In genomic region chr7:141551080-141551772, GRCh38 we compare ENCODE assay signal across 8 cellular contexts. TPM values are rescaled to one million over a fixed set of nuclear protein-coding genes. Genes with fewer than 3 reads are reported as not detected.
DNase-seq lines count a peak whose midpoint lies in the region; ATAC-seq and TF ChIP-seq lines count a peak whose summit lies in the region.

TSS of gene AGK (plus strand) at chr7:141551410. CDS start at chr7:141555467, 4,057 bp downstream.

- TF ChIP-seq CTCF in SK-N-SH (IDR thresholded peaks at IDR 0.05) = no peak
- TF ChIP-seq CTCF in omental fat pad (IDR thresholded peaks at IDR 0.05) = no peak

- H3F3A ChIP-seq in SK-N-SH (replicated peaks; ENCODE audit: insufficient read depth) = no peaks in the 10 kb centered on the region

- H3K4me1 Mint-ChIP-seq in activated naive CD4-positive, alpha-beta T cell treated with anti-CD3 and anti-CD28 coated beads, Interleukin-2, amount 10 ng/mL, durations not matched to agents 7 days and 5 days = peaks cover 38% of the 10 kb centered on the region

- H3K36me3 ChIP-seq in HAP-1 (replicated peaks) (peaks cover 4% of the 10 kb centered on the region; the same call in 1 of the 2 replicates), MG63 (no peaks in the 10 kb centered on the region), SK-N-SH (replicated peaks in 1 of 2; ENCODE audit: control insufficient read depth in 1 of 2, insufficient read depth in 2 of 2, low read length in 1 of 2) (peaks cover 7% of the 10 kb centered on the region in 2 experiments)

- H3K9me3 ChIP-seq in HAP-1 (no peaks in the 10 kb centered on the region), MG63 (no peaks in the 10 kb centered on the region), SK-N-SH (no peaks in the 10 kb centered on the region)

- peak within 1 kb of the TSS; percentile 85 for H3K4me3 Mint-ChIP-seq in activated naive CD4-positive, alpha-beta T cell treated with anti-CD3 and anti-CD28 coated beads, Interleukin-2, amount 10 ng/mL, durations not matched to agents 7 days and 5 days

- no peaks in the 10 kb centered on the region for H4K20me1 ChIP-seq in SK-N-SH (ENCODE audit: insufficient read depth)

- POLR2A ChIA-PET in SK-N-SH (lab: Yijun Ruan, JAX) = interaction anchor here (0.7 to 2.6 kb wide), 11 partner anchors 10 to 904 kb away, joined by 3 to 15 read pairs (median 5); partner anchors contain the start of genes MRPS33 and SSBP1

- TF ChIP-seq EP300 in SK-N-SH (IDR thresholded peaks at IDR 0.05; ENCODE audit: borderline replicate concordance in 1 of 2, low read depth in 1 of 2, low read length in 1 of 2) = peak in 1 of 2 experiments; percentile 42; a peak in 1 of 4 replicates

- peak; percentile 86 for ATAC-seq in omental fat pad (ENCODE audit: low FRiP score)

- no peaks in the 10 kb centered on the region for H3K9me3 Mint-ChIP-seq in activated naive CD4-positive, alpha-beta T cell treated with anti-CD3 and anti-CD28 coated beads, Interleukin-2, amount 10 ng/mL, durations not matched to agents 7 days and 5 days

- peak within 1 kb of the TSS; percentile 83 for H3K4me2 ChIP-seq in SK-N-SH

- H3K9ac ChIP-seq in SK-N-SH = peak within 1 kb of the TSS; percentile 86

- H3K27ac ChIP-seq in SK-N-SH (ENCODE audit: low read depth in 2 of 2, low read length in 1 of 2) (peak within 1 kb of the TSS; percentile 25 to 84; a peak in 3 of 4 replicates), temporal lobe (ENCODE audit: low read depth, low read length) (peak within 1 kb of the TSS; percentile 57)

- peaks cover 28% of the 10 kb centered on the region for H3K79me2 ChIP-seq in SK-N-SH (ENCODE audit: insufficient read depth)

- no peaks in the 10 kb centered on the region for H3K27me3 ChIP-seq in HAP-1 (ENCODE audit: low read depth)
- no peaks in the 10 kb centered on the region for H3K27me3 ChIP-seq in MG63
- H3K27me3 ChIP-seq in SK-N-SH (ENCODE audit: insufficient read depth) = no peaks in the 10 kb centered on the region

- H3K36me3 Mint-ChIP-seq in activated naive CD4-positive, alpha-beta T cell treated with anti-CD3 and anti-CD28 coated beads, Interleukin-2, amount 10 ng/mL, durations not matched to agents 7 days and 5 days = peaks cover 31% of the 10 kb centered on the region

- no peaks in the 10 kb centered on the region for H3K9me2 ChIP-seq in SK-N-SH

- peak within 1 kb of the TSS; percentile 86 for H3K27ac Mint-ChIP-seq in activated naive CD4-positive, alpha-beta T cell treated with anti-CD3 and anti-CD28 coated beads, Interleukin-2, amount 10 ng/mL, durations not matched to agents 7 days and 5 days

- H3K4me1 ChIP-seq in HAP-1 (peaks cover 18% of the 10 kb centered on the region), SK-N-SH (ENCODE audit: control insufficient read depth in 1 of 2, insufficient read depth in 2 of 2, low read depth in 1 of 2, low read length in 1 of 2) (peaks cover 0 to 16% of the 10 kb centered on the region in 2 experiments; a peak in 3 of 4 replicates)

- H2AFZ ChIP-seq in SK-N-SH (ENCODE audit: low read depth) = peak within 1 kb of the TSS; percentile 96

- DNase-seq in GM03348 (ENCODE audit: low spot score) = peak; percentile 93
- DNase-seq in HAP-1 (ENCODE audit: low spot score in 2 of 2) = peak; percentile 71 to 87
- DNase-seq in MG63 = peak; percentile 72
- peak; percentile 98 for DNase-seq in SK-N-SH
- peak; percentile 83 for DNase-seq in activated naive CD4-positive, alpha-beta T cell treated with anti-CD3 and anti-CD28 coated beads, Interleukin-2, amount 10 ng/mL, durations not matched to agents 7 days and 5 days
- peak; percentile 49 for DNase-seq in globus pallidus (ENCODE audit: low spot score)
- DNase-seq in omental fat pad (ENCODE audit: low spot score) = no peak

- in situ Hi-C loops in HAP-1 (cut with MboI; ENCODE audit: low sequenced_read_pairs) = no loop called here

- H3K4me3 ChIP-seq in HAP-1 (peak within 1 kb of the TSS; percentile 57), MG63 (peak within 1 kb of the TSS; percentile 65), SK-N-SH (ENCODE audit: low read depth in 2 of 2, low read length in 1 of 2) (peak within 1 kb of the TSS; percentile 76 to 84)

- CTCF ChIA-PET in SK-N-SH (lab: Yijun Ruan, JAX) = interaction anchor here (0.8 to 5.6 kb wide), 11 partner anchors 17 to 898 kb away, joined by 3 to 53 read pairs (median 6); partner anchors contain the start of gene SSBP1
- CTCF ChIA-PET in activated naive CD4-positive, alpha-beta T cell treated with anti-CD3 and anti-CD28 coated beads, Interleukin-2, amount 10 ng/mL, durations not matched to agents 7 days and 5 days (lab: Charles Lee) = interaction anchor here (1.2 to 2.2 kb wide), 3 partner anchors 18 to 99 kb away, joined by 3 to 6 read pairs (median 4); no protein-coding TSS in a partner anchor

- H3K27me3 Mint-ChIP-seq in activated naive CD4-positive, alpha-beta T cell treated with anti-CD3 and anti-CD28 coated beads, Interleukin-2, amount 10 ng/mL, durations not matched to agents 7 days and 5 days = no peaks in the 10 kb centered on the region

- no peak for TF ChIP-seq RAD21 in SK-N-SH (IDR thresholded peaks at IDR 0.05; ENCODE audit: low read length)

- 4% methylated on average over 20 of the region's 66 CpGs for WGBS in SK-N-SH (ENCODE audit: low lambda C conversion rate)

TF ChIP-seq in SK-N-SH, 30 proteins besides CTCF, POLR2A, EP300 and RAD21 (continues in another document):
- TF ChIP-seq FOXM1 (IDR thresholded peaks at IDR 0.05; ENCODE audit: low read depth) (no peak), GATA2 (CRISPR knock-in tag; IDR thresholded peaks at IDR 0.05) (no peak), TAF1 (IDR thresholded peaks at IDR 0.05; ENCODE audit: borderline replicate concordance, low read depth, low read length) (peak; percentile 99), JUND (IDR thresholded peaks at IDR 0.05) (no peak), RXRA (IDR thresholded peaks at IDR 0.05; ENCODE audit: borderline replicate concordance, low read depth) (no peak; the same call in 1 of the 2 replicates), TCF12 (IDR thresholded peaks at IDR 0.05) (peak; percentile 52; the same call in 1 of the 2 replicates), MEF2A (IDR thresholded peaks at IDR 0.05; ENCODE audit: borderline replicate concordance, low read depth) (no peak), REST (IDR thresholded peaks at IDR 0.05; ENCODE audit: low read depth, low read length) (peak; percentile 78), RCOR1 (IDR thresholded peaks at IDR 0.05; ENCODE audit: low read length) (peak; percentile 67; the same call in 1 of the 2 replicates), PBX3 (IDR thresholded peaks at IDR 0.05) (peak; percentile 41), GABPA (IDR thresholded peaks at IDR 0.05; ENCODE audit: low read depth) (peak; percentile 86), POLR2AphosphoS5 (IDR thresholded peaks at IDR 0.05; ENCODE audit: low read depth, low read length) (peak; percentile 99), EZH2phosphoT487 (IDR thresholded peaks at IDR 0.05; ENCODE audit: borderline replicate concordance, low read depth) (no peak), NFIC (IDR thresholded peaks at IDR 0.05; ENCODE audit: borderline replicate concordance) (peak; percentile 60), YY1 (IDR thresholded peaks at IDR 0.05; ENCODE audit: low read depth) (peak; percentile 77; the same call in 1 of the 2 replicates), SMC3 (IDR thresholded peaks at IDR 0.05; ENCODE audit: low read depth, low read length) (peak; percentile 10; the same call in 1 of the 2 replicates), SIN3A (IDR thresholded peaks at IDR 0.05; ENCODE audit: borderline replicate concordance, low read depth, low read length) (peak; percentile 89; the same call in 1 of the 2 replicates), MAX (IDR thresholded peaks at IDR 0.05; ENCODE audit: low read depth) (peak; percentile 83)

RNA-seq across cellular contexts. Expression of gene AGK, which starts in this region (rescaled TPM):
- 18.0 and 23.3 TPM in 2 replicates for total RNA-seq in MG63 (2014; rRNA removed; shearing (Covaris generic); ENCODE audit: low replicate concordance)
- polyA plus RNA-seq in SK-N-SH (2012; rRNA removed) = 45.7 and 67.0 TPM in 2 replicates
- polyA plus RNA-seq in SK-N-SH (2012; cell fraction: cytosol; rRNA removed) = 59.4 and 65.7 TPM in 2 replicates
- polyA plus RNA-seq in SK-N-SH (2012; cell fraction: nucleus; rRNA removed) = 79.2 and 102 TPM in 2 replicates
- 10 to 100 TPM; 17.3 to 22.5 (median 19.7) TPM for total RNA-seq in omental fat pad
- total RNA-seq in temporal lobe = 34.4 TPM
